Comparison of ENCODE assay signal across 9 cellular contexts in genomic region chr20:44610313-44610965, GRCh38. TPM values are rescaled to one million over a fixed set of nuclear protein-coding genes. Genes with fewer than 3 reads are reported as not detected.
DNase-seq lines count a peak whose midpoint lies in the region; ATAC-seq and TF ChIP-seq lines count a peak whose summit lies in the region.
"Had no signal": no experiment of that assay in that cellular context is flagged by ENCODE, and none has a peak within 500 bp of the region (broad histone marks: within the 10 kb centered on the region; RNA-seq: fewer than 3 reads in every experiment).

No MANE protein-coding gene starts in this region.

- peaks cover 0 to 5% (median 0%) of the 10 kb centered on the region in 7 donors for H3K9me3 Mint-ChIP-seq in CD14-positive monocyte
- H3K9me3 Mint-ChIP-seq in activated naive CD8-positive, alpha-beta T cell treated with anti-CD3 and anti-CD28 coated beads for 36 hours: no peaks in the 10 kb centered on the region
- H3K9me3 Mint-ChIP-seq: neural crest cell had no signal

- no peak overlapping the region for H3K4me3 Mint-ChIP-seq in CD14-positive monocyte
- H3K4me3 Mint-ChIP-seq in activated naive CD8-positive, alpha-beta T cell treated with anti-CD3 and anti-CD28 coated beads for 36 hours: peak overlapping the region; percentile 27

- peaks cover 14% of the 10 kb centered on the region in 2 donors for H3K36me3 Mint-ChIP-seq in CD14-positive monocyte
- peaks cover 8% of the 10 kb centered on the region for H3K36me3 Mint-ChIP-seq in activated naive CD8-positive, alpha-beta T cell treated with anti-CD3 and anti-CD28 coated beads for 36 hours

- no peaks in the 10 kb centered on the region for H3K27me3 ChIP-seq in mucosa of stomach (ENCODE audit: control insufficient read depth, insufficient read depth, low read length)

- DNase-seq in CD14-positive monocyte (ENCODE audit: low spot score) (no peak), AG08396 (ENCODE audit: low spot score) (no peak), medulla oblongata (ENCODE audit: extremely low spot score) (no peak)
- DNase-seq in activated naive CD8-positive, alpha-beta T cell treated with anti-CD3 and anti-CD28 coated beads for 36 hours: no peak
- DNase-seq in activated CD4-positive, CD25-positive, alpha-beta regulatory T cell treated with anti-CD3 and anti-CD28 coated beads, Interleukin-2, amount 50 U/mL, for 72 hours: no peak

- H3K27me3 Mint-ChIP-seq in CD14-positive monocyte (ENCODE audit: low read depth in 3 of 3): peaks cover 0 to 2% (median 0%) of the 10 kb centered on the region in 3 donors
- no peaks in the 10 kb centered on the region for H3K27me3 Mint-ChIP-seq in activated naive CD8-positive, alpha-beta T cell treated with anti-CD3 and anti-CD28 coated beads for 36 hours

- peak overlapping the region; percentile 57 for H3K9ac ChIP-seq in mucosa of stomach (ENCODE audit: low read length)

- peaks cover 13% of the 10 kb centered on the region for H3K4me1 ChIP-seq in mucosa of stomach (ENCODE audit: control insufficient read depth, insufficient read depth, low read length)

- H3K27ac Mint-ChIP-seq in CD14-positive monocyte: peak overlapping the region in 6 of 7 donors; percentile 20 to 88 (median 68)
- peak overlapping the region; percentile 89 for H3K27ac Mint-ChIP-seq in activated naive CD8-positive, alpha-beta T cell treated with anti-CD3 and anti-CD28 coated beads for 36 hours

- TF ChIP-seq CTCF in CD14-positive monocyte (IDR thresholded peaks at IDR 0.05): peak; percentile 37

- H3K4me1 Mint-ChIP-seq in CD14-positive monocyte: peaks cover 19% of the 10 kb centered on the region
- H3K4me1 Mint-ChIP-seq in activated naive CD8-positive, alpha-beta T cell treated with anti-CD3 and anti-CD28 coated beads for 36 hours: peaks cover 32% of the 10 kb centered on the region

- peak; percentile 9 for ATAC-seq in HG03108 (IDR thresholded peaks at IDR 0.05; ENCODE audit: unreplicated experiment)
- no peak for ATAC-seq in HG02852 (IDR thresholded peaks at IDR 0.05; ENCODE audit: unreplicated experiment)

- H3K9me3 ChIP-seq in mucosa of stomach (ENCODE audit: control insufficient read depth, low read length): no peaks in the 10 kb centered on the region

- no peaks in the 10 kb centered on the region for H3K36me3 ChIP-seq in mucosa of stomach (ENCODE audit: control insufficient read depth, insufficient read depth, low read length)

- intact Hi-C loops in CD14-positive monocyte (cut with micrococcal nuclease): loop anchor here in 1 of 2 donors (2.0 to 5.0 kb wide), 3 partner anchors 34 to 88 kb away; partner anchors contain the start of genes ADA and SERINC3

- H3K4me3 ChIP-seq in mucosa of stomach (ENCODE audit: low read length): no peak overlapping the region

RNA-seq across cellular contexts. Expression of gene PKIG, which starts 28.1 kb away (rescaled TPM):
- polyA plus RNA-seq in CD14-positive monocyte: under 1 TPM; 0.67 to 0.84 TPM
- 1 to 10 TPM; 8.8 to 9.2 TPM for total RNA-seq in activated naive CD8-positive, alpha-beta T cell treated with anti-CD3 and anti-CD28 coated beads for 36 hours

RNA-seq across cellular contexts. Expression of gene ADA, which starts 41.1 kb away (rescaled TPM):
- polyA plus RNA-seq in CD14-positive monocyte: 10 to 100 TPM; 11.1 to 15.6 TPM
- total RNA-seq in activated naive CD8-positive, alpha-beta T cell treated with anti-CD3 and anti-CD28 coated beads for 36 hours: 10 to 100 TPM; 25.6 to 27.0 TPM
